Comparison of ENCODE assay signal across 8 cellular contexts in genomic region chr2:3605013-3605961, GRCh38. TPM values are rescaled to one million over a fixed set of nuclear protein-coding genes. Genes with fewer than 3 reads are reported as not detected.
A peak's percentile ranks its signal among the peaks of the same experiment; 100 is the strongest.
DNase-seq lines count a peak whose midpoint lies in the region; ATAC-seq and TF ChIP-seq lines count a peak whose summit lies in the region.

No MANE protein-coding gene starts in this region.

- H3K9ac ChIP-seq in iPS-18a (ENCODE audit: low read length) (no peak overlapping the region), mesendoderm (ENCODE audit: low read length) (no peak overlapping the region)

- no peak overlapping the region for H2BK15ac ChIP-seq in mesendoderm (replicated peaks; ENCODE audit: low read depth)

- no peak overlapping the region for H2AK5ac ChIP-seq in mesendoderm (ENCODE audit: low read length)

- no peaks in the 10 kb centered on the region for H3K9me3 Mint-ChIP-seq in WTC11

- H3K4me2 ChIP-seq in mesendoderm (ENCODE audit: low read length): no peak overlapping the region

- H2BK5ac ChIP-seq in mesendoderm (ENCODE audit: low read length): no peak overlapping the region

- 31 to 55% methylated on average over 16 to 43 of the region's 43 CpGs for WGBS in aorta, 2 donors
- no CpG with 5 or more reads among the region's 43 CpGs for WGBS in mesendoderm (ENCODE audit: extremely low coverage, insufficient coverage, low lambda C conversion rate)

- H3K4me3 ChIP-seq in cardiac muscle cell (no peak overlapping the region), iPS-18a (ENCODE audit: low read length) (peak overlapping the region; percentile 10), aorta (ENCODE audit: low read length in 2 of 2) (no peak overlapping the region), mesendoderm (ENCODE audit: low read length) (no peak overlapping the region)

- H4K8ac ChIP-seq in mesendoderm (ENCODE audit: low read depth, low read length): no peak overlapping the region

- H3K36me3 Mint-ChIP-seq in WTC11: no peaks in the 10 kb centered on the region

- peak overlapping the region; percentile 66 for H3K4me3 Mint-ChIP-seq in WTC11

- H3K27ac ChIP-seq in cardiac muscle cell: peak overlapping the region; percentile 82
- no peak overlapping the region for H3K27ac ChIP-seq in iPS-18a (ENCODE audit: low read length)
- no peak overlapping the region for H3K27ac ChIP-seq in aorta (ENCODE audit: low read depth in 1 of 2, low read length in 2 of 2)
- H3K27ac ChIP-seq in mesendoderm (ENCODE audit: low read depth, low read length): no peak overlapping the region
- no peak overlapping the region for H3K27ac ChIP-seq in foreskin keratinocyte

- H4K5ac ChIP-seq in mesendoderm (ENCODE audit: low read length): no peak overlapping the region

- no peak overlapping the region for H3K56ac ChIP-seq in mesendoderm (ENCODE audit: low read length)

- H3K9me3 ChIP-seq in cardiac muscle cell (ENCODE audit: low read depth) (no peaks in the 10 kb centered on the region), iPS-18a (ENCODE audit: control insufficient read depth, low read depth, low read length) (no peaks in the 10 kb centered on the region), aorta (ENCODE audit: control insufficient read depth, low read length) (no peaks in the 10 kb centered on the region)

- H3K18ac ChIP-seq in mesendoderm (ENCODE audit: low read length): no peak overlapping the region

- no peak for DNase-seq in cardiac muscle cell (ENCODE audit: low read depth in 1 of 2, low spot score in 1 of 2)
- DNase-seq in cardiac septum (ENCODE audit: low spot score): no peak
- DNase-seq in NCI-H2107 treated with DMSO at 0.1 percent for 48 hours (lab: John Stamatoyannopoulos, UW; ENCODE audit: unreplicated experiment): peak; percentile 49
- peak; percentile 81 for DNase-seq in WTC11 (ENCODE audit: low spot score)
- peak in 1 of 2 donors; percentile 51 for DNase-seq in aorta
- no peak for DNase-seq in mesendoderm
- no peak for DNase-seq in foreskin keratinocyte

- H3K36me3 ChIP-seq in cardiac muscle cell: no peaks in the 10 kb centered on the region
- H3K36me3 ChIP-seq in iPS-18a (ENCODE audit: control insufficient read depth, low read depth, low read length): no peaks in the 10 kb centered on the region
- no peaks in the 10 kb centered on the region for H3K36me3 ChIP-seq in aorta (ENCODE audit: control insufficient read depth in 1 of 2, insufficient read depth in 2 of 2, low read length in 1 of 2)
- no peaks in the 10 kb centered on the region for H3K36me3 ChIP-seq in mesendoderm (ENCODE audit: control insufficient read depth, insufficient read depth, low read length)

- H3K4me1 ChIP-seq in cardiac muscle cell (ENCODE audit: low read depth) (peaks cover 11% of the 10 kb centered on the region), iPS-18a (ENCODE audit: control insufficient read depth, low read depth, low read length) (no peaks in the 10 kb centered on the region), aorta (ENCODE audit: control insufficient read depth in 1 of 2, insufficient read depth in 2 of 2, low read length in 2 of 2) (no peaks in the 10 kb centered on the region), mesendoderm (ENCODE audit: control insufficient read depth, low read depth, low read length) (no peaks in the 10 kb centered on the region), foreskin keratinocyte (no peaks in the 10 kb centered on the region)

- no peak overlapping the region for H3K23ac ChIP-seq in mesendoderm (ENCODE audit: low read length)

- POLR2A ChIA-PET in WTC11 (lab: Charles Lee): no interaction called here

- H3K27me3 ChIP-seq in cardiac muscle cell: no peaks in the 10 kb centered on the region
- H3K27me3 ChIP-seq in iPS-18a (ENCODE audit: control insufficient read depth, insufficient read depth, low read length): no peaks in the 10 kb centered on the region
- H3K27me3 ChIP-seq in aorta (ENCODE audit: control insufficient read depth in 1 of 2, insufficient read depth in 2 of 2, low read length in 1 of 2): no peaks in the 10 kb centered on the region
- no peaks in the 10 kb centered on the region for H3K27me3 ChIP-seq in mesendoderm (ENCODE audit: insufficient read depth, low read length, poor library complexity)
- H3K27me3 ChIP-seq in foreskin keratinocyte: no peaks in the 10 kb centered on the region

- no peaks in the 10 kb centered on the region for H3K79me2 ChIP-seq in mesendoderm (ENCODE audit: control insufficient read depth, insufficient read depth, low read length)

- intact Hi-C loops in cardiac septum (cut with DNase I) (no loop called here), aorta (cut with DNase I) (no loop called here)

- H2BK120ac ChIP-seq in mesendoderm (ENCODE audit: low read depth, low read length): no peak overlapping the region

- ATAC-seq in WTC11: peak; percentile 64
- peak; percentile 68 for ATAC-seq in aorta (ENCODE audit: low FRiP score)
- no peak for ATAC-seq in foreskin keratinocyte

- no peaks in the 10 kb centered on the region for H3K79me1 ChIP-seq in mesendoderm (ENCODE audit: low read length)

- CTCF ChIA-PET in WTC11 (lab: Charles Lee): interaction anchor here (1.2 kb wide), 1 partner anchor 24 kb away, joined by 4 read pairs; no protein-coding TSS in a partner anchor

- TF ChIP-seq CTCF in cardiac muscle cell (IDR thresholded peaks at IDR 0.05; ENCODE audit: low read depth, low read length): no peak
- no peak for TF ChIP-seq CTCF in WTC11 (IDR thresholded peaks at IDR 0.05)
- TF ChIP-seq CTCF in foreskin keratinocyte (conservative IDR thresholded peaks at IDR 0.05): no peak

- no peak overlapping the region for H3K4ac ChIP-seq in mesendoderm (ENCODE audit: low read depth, low read length)

- H3K27me3 Mint-ChIP-seq in WTC11 (ENCODE audit: low read depth): no peaks in the 10 kb centered on the region

- peak overlapping the region; percentile 68; the same call in 1 of the 2 replicates for H3K27ac Mint-ChIP-seq in WTC11

- H3K4me1 Mint-ChIP-seq in WTC11: peaks cover 6% of the 10 kb centered on the region; the same call in 1 of the 2 replicates

TF ChIP-seq in WTC11, 78 proteins besides CTCF, POLR2A, EP300 and RAD21 (continues in another document):
- TF ChIP-seq ZNF281 (CRISPR knock-in tag; IDR thresholded peaks at IDR 0.05) (0 out of 2 replicates have a peak, but pooled peaks have one; percentile 48), IRF2 (CRISPR knock-in tag; IDR thresholded peaks at IDR 0.05; ENCODE audit: borderline replicate concordance, low read depth) (no peak), GABPB1 (CRISPR knock-in tag; IDR thresholded peaks at IDR 0.05) (peak; percentile 25; the same call in 1 of the 2 replicates)
- TF ChIP-seq, protein P1, sequence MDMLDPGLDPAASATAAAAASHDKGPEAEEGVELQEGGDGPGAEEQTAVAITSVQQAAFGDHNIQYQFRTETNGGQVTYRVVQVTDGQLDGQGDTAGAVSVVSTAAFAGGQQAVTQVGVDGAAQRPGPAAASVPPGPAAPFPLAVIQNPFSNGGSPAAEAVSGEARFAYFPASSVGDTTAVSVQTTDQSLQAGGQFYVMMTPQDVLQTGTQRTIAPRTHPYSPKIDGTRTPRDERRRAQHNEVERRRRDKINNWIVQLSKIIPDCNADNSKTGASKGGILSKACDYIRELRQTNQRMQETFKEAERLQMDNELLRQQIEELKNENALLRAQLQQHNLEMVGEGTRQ (CRISPR knock-in tag; IDR thresholded peaks at IDR 0.05): peak; percentile 90

RNA-seq across cellular contexts. Expression of gene COLEC11, which starts 10.4 kb away (rescaled TPM):
- total RNA-seq in cardiac muscle cell (4.7 and 5.4 TPM in 2 replicates), cardiac septum (3.1 TPM), WTC11 (2021) (0.69 to 1.3 TPM (median 0.87 TPM) in 3 replicates), aorta (1 to 10 TPM; 1.4 to 1.7 TPM), foreskin keratinocyte (not detected in 2 replicates)
- polyA plus RNA-seq in cardiac muscle cell (5.1 and 5.8 TPM in 2 replicates), aorta (10 to 100 TPM; 31.3 to 33.2 TPM), foreskin keratinocyte (not detected in 2 replicates)
- polyA plus RNA-seq in mesendoderm (2013, experiment 1 of 2): 0.22 TPM
- 0.15 TPM for polyA plus RNA-seq in mesendoderm (2013, experiment 2 of 2)

RNA-seq across cellular contexts. Expression of gene RPS7, which starts 30.2 kb away (rescaled TPM):
- total RNA-seq in cardiac muscle cell: 2,923 and 3,227 TPM in 2 replicates
- 487 and 521 TPM in 2 replicates for polyA plus RNA-seq in cardiac muscle cell
- 489 TPM for total RNA-seq in cardiac septum
- total RNA-seq in WTC11 (2021): 1,629 to 1,800 TPM (median 1,725 TPM) in 3 replicates
- total RNA-seq in aorta: 100 to 1,000 TPM; 840 to 917 TPM
- 1,000 to 10,000 TPM; 1,928 to 3,519 TPM for polyA plus RNA-seq in aorta
- 4,409 TPM for polyA plus RNA-seq in mesendoderm (2013, experiment 1 of 2)
- polyA plus RNA-seq in mesendoderm (2013, experiment 2 of 2): 4,413 TPM
- 1,708 and 1,786 TPM in 2 replicates for total RNA-seq in foreskin keratinocyte
- polyA plus RNA-seq in foreskin keratinocyte: 2,392 and 2,411 TPM in 2 replicates

RNA-seq across cellular contexts. Expression of gene RNASEH1, which starts 47.2 kb away (rescaled TPM):
- total RNA-seq in cardiac muscle cell: 24.3 and 24.5 TPM in 2 replicates
- 34.9 and 41.5 TPM in 2 replicates for polyA plus RNA-seq in cardiac muscle cell
- total RNA-seq in cardiac septum: 21.4 TPM
- total RNA-seq in WTC11 (2021): 34.0 to 44.4 TPM (median 38.7 TPM) in 3 replicates
- total RNA-seq in aorta: 10 to 100 TPM; 19.9 to 20.1 TPM
- 10 to 100 TPM; 11.0 to 19.5 TPM for polyA plus RNA-seq in aorta
- 35.8 TPM for polyA plus RNA-seq in mesendoderm (2013, experiment 1 of 2)
- polyA plus RNA-seq in mesendoderm (2013, experiment 2 of 2): 37.3 TPM
- total RNA-seq in foreskin keratinocyte: 32.0 and 32.8 TPM in 2 replicates
- polyA plus RNA-seq in foreskin keratinocyte: 15.1 and 16.8 TPM in 2 replicates

RNA-seq across cellular contexts. Expression of gene ALLC, which starts 52.7 kb away (rescaled TPM):
- total RNA-seq in cardiac muscle cell: not detected in 2 replicates
- not detected in 2 replicates for polyA plus RNA-seq in cardiac muscle cell
- not detected for total RNA-seq in cardiac septum
- total RNA-seq in WTC11 (2021): not detected in 3 replicates
- not detected for total RNA-seq in aorta
- 1 to 10 TPM; 1.4 to 5.3 TPM for polyA plus RNA-seq in aorta
- polyA plus RNA-seq in mesendoderm (2013, experiment 1 of 2): not detected
- not detected for polyA plus RNA-seq in mesendoderm (2013, experiment 2 of 2)
- not detected in 2 replicates for total RNA-seq in foreskin keratinocyte
- not detected in 2 replicates for polyA plus RNA-seq in foreskin keratinocyte

Comparison
In these comparisons a context has a peak if more than half of its experiments do, and no peak if none do; other contexts are left out.
1. DNase-seq: peak in NCI-H2107 treated with DMSO at 0.1 percent for 48 hours (single experiment) and WTC11 (single experiment); none in cardiac muscle cell (0 of 2), cardiac septum (single experiment), mesendoderm (single experiment) and foreskin keratinocyte (0 of 2).